10 cellular contexts compared by ENCODE assay signal in the genomic region with DNA sequence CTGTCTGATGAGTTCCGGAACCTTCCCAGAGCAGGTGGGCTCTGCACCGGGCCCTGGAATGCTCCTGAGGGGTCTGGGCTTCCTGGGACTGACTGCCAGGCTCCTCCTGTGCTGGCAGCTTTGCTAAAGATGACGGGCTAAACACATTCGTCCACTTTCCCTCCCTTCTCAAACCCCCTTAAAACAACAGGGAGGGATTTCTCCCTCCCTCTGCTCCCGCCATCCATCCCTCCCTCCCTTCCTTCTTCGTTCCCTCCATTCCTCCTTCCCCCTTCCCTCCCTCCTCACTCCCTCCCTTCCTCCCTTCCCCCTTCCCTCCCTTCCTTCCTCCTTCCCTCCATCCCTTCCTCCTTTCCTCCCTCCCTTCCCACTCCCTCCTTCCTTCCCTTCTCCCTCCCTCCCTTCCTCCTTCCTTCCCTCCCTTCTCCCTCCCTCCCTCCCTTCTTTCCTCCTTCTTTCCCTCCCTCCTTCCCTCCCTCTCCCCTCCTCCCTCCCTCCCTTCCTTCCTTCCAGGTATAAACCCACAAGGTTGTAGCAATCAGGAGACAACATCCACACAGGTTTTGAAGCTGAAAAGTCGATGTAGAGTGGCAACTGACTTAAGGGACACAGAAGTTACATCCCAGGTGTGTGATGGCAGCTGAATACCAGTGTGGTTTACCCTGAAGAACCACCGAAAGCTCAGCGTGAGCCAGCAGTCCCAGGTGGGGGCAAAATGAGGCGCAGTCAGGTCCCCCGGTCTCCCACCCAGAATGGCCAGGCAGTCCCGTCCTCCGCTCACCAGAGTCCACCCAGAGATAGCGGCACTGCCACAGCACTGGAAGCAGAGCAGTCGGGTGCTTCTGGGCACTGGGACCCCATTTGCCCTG. TPM values are rescaled to one million over a fixed set of nuclear protein-coding genes. Genes with fewer than 3 reads are reported as not detected.
A peak's percentile ranks its signal among the peaks of the same experiment; 100 is the strongest.
DNase-seq lines count a peak whose midpoint lies in the region; ATAC-seq and TF ChIP-seq lines count a peak whose summit lies in the region.
"Had no signal": no experiment of that assay in that cellular context is flagged by ENCODE, and none has a peak within 500 bp of the region (broad histone marks: within the 10 kb centered on the region; RNA-seq: fewer than 3 reads in every experiment).

No MANE protein-coding gene starts in this region.

- H3K9ac ChIP-seq in OCI-LY1 (ENCODE audit: low read length) = peak overlapping the region; percentile 88

- ATAC-seq in CD8-positive, alpha-beta T cell = no peak
- no peak for ATAC-seq in psoas muscle

- no peak overlapping the region for H3K4me3 Mint-ChIP-seq in CD8-positive, alpha-beta T cell

- POLR2A ChIA-PET in CD8-positive, alpha-beta T cell (lab: Charles Lee) = interaction anchor here (0.8 to 1.6 kb wide), 3 partner anchors 9 to 38 kb away, joined by 4 to 5 read pairs (median 5); a partner anchor contains a TSS

- no peaks in the 10 kb centered on the region for H3K79me2 ChIP-seq in OCI-LY1 (ENCODE audit: insufficient read depth, low read length)

- H3K27me3 Mint-ChIP-seq in CD8-positive, alpha-beta T cell (ENCODE audit: low read depth) = peaks cover 15% of the 10 kb centered on the region

- no peaks in the 10 kb centered on the region for H3K9me3 ChIP-seq in CD8-positive, alpha-beta T cell (ENCODE audit: low read length)
- no peaks in the 10 kb centered on the region for H3K9me3 ChIP-seq in OCI-LY1 (ENCODE audit: low read length)
- no peaks in the 10 kb centered on the region for H3K9me3 ChIP-seq in esophagus muscularis mucosa
- no peaks in the 10 kb centered on the region for H3K9me3 ChIP-seq in psoas muscle

- H3K9me2 ChIP-seq in OCI-LY1 (ENCODE audit: low read depth, low read length) = no peaks in the 10 kb centered on the region

- H3K4me1 Mint-ChIP-seq in CD8-positive, alpha-beta T cell (ENCODE audit: low read depth) = peaks cover 16% of the 10 kb centered on the region

- WGBS in esophagus muscularis mucosa = 38% methylated on average over 13 of the region's 15 CpGs
- 33 to 42% (median 35%) methylated on average over 14 to 15 of the region's 15 CpGs for WGBS in psoas muscle, 3 donors

- peaks cover 4% of the 10 kb centered on the region for H3K36me3 Mint-ChIP-seq in CD8-positive, alpha-beta T cell

- no peak overlapping the region for H3K27ac Mint-ChIP-seq in CD8-positive, alpha-beta T cell
- H3K27ac Mint-ChIP-seq: activated naive CD4-positive, alpha-beta T cell treated with anti-CD3 and anti-CD28 coated beads for 36 hours had no signal

- TF ChIP-seq EP300 in esophagus muscularis mucosa (IDR thresholded peaks at IDR 0.05) = no peak

- no peaks in the 10 kb centered on the region for H3K36me3 ChIP-seq in CD8-positive, alpha-beta T cell (ENCODE audit: insufficient read depth, low read length)
- H3K36me3 ChIP-seq in OCI-LY1 (ENCODE audit: insufficient read depth, low read length) (0 out of 2 replicates have a peak, but pooled peaks cover 5% of the 10 kb centered on the region), esophagus muscularis mucosa (peaks cover 0 to 23% (median 9%) of the 10 kb centered on the region in 4 donors), psoas muscle (ENCODE audit: insufficient read depth in 1 of 2, low read depth in 1 of 2) (peaks cover 0 to under 1% of the 10 kb centered on the region in 2 donors)

- H3K27me3 ChIP-seq in CD8-positive, alpha-beta T cell (ENCODE audit: insufficient read depth, low read length) = no peaks in the 10 kb centered on the region
- no peaks in the 10 kb centered on the region for H3K27me3 ChIP-seq in OCI-LY1 (ENCODE audit: insufficient read depth, low read length)
- peaks cover 0 to 39% (median 8%) of the 10 kb centered on the region in 4 donors for H3K27me3 ChIP-seq in esophagus muscularis mucosa
- peaks cover 0 to 21% (median 0%) of the 10 kb centered on the region in 3 donors for H3K27me3 ChIP-seq in psoas muscle (ENCODE audit: insufficient read depth in 3 of 3, low read length in 2 of 3)

- peak overlapping the region; percentile 81 for H3K4me2 ChIP-seq in OCI-LY1 (ENCODE audit: low read length)

- intact Hi-C loops in CD8-positive, alpha-beta T cell (cut with DNase I, micrococcal nuclease) = loop anchor here (2.0 to 5.0 kb wide), 3 partner anchors 34 to 89 kb away; a partner anchor contains a TSS
- intact Hi-C loops in esophagus muscularis mucosa (cut with DNase I) = loop anchor here (10.0 kb wide), 1 partner anchor 87 kb away; a partner anchor contains a TSS
- intact Hi-C loops in psoas muscle (cut with DNase I) = loop anchor here in 1 of 2 donors (5.0 kb wide), 1 partner anchor 41 kb away; a partner anchor contains a TSS

- no peak for DNase-seq in CD8-positive, alpha-beta T cell
- no peak for DNase-seq in esophagus muscularis mucosa (ENCODE audit: extremely low spot score)
- no peak for DNase-seq in psoas muscle
- DNase-seq in NCI-H2171 (lab: John Stamatoyannopoulos, UW) = no peak
- no peak for DNase-seq in inferior parietal cortex (ENCODE audit: extremely low spot score)
- no peak for DNase-seq in NCI-H446 treated with DMSO at 0.1 percent for 48 hours (lab: John Stamatoyannopoulos, UW)
- DNase-seq in NCI-H2029 treated with DMSO at 0.1 percent for 48 hours (lab: John Stamatoyannopoulos, UW) = no peak
- DNase-seq: occipital lobe had no signal

- no peaks in the 10 kb centered on the region for H3K9me3 Mint-ChIP-seq in CD8-positive, alpha-beta T cell
- H3K9me3 Mint-ChIP-seq: activated naive CD4-positive, alpha-beta T cell treated with anti-CD3 and anti-CD28 coated beads for 36 hours had no signal

- H3K27ac ChIP-seq in CD8-positive, alpha-beta T cell (ENCODE audit: low read depth, low read length) = no peak overlapping the region
- peak overlapping the region; percentile 99 for H3K27ac ChIP-seq in OCI-LY1 (ENCODE audit: low read depth, low read length, poor library complexity, severe bottlenecking)
- H3K27ac ChIP-seq in esophagus muscularis mucosa (replicated peaks in 1 of 4) = no peak overlapping the region
- H3K27ac ChIP-seq in psoas muscle = no peak overlapping the region

- H3K4me1 ChIP-seq in CD8-positive, alpha-beta T cell (ENCODE audit: insufficient read depth, low read length) = peaks cover 17% of the 10 kb centered on the region
- H3K4me1 ChIP-seq in OCI-LY1 (ENCODE audit: insufficient read depth, low read length, severe bottlenecking) = peaks cover 74% of the 10 kb centered on the region
- H3K4me1 ChIP-seq in esophagus muscularis mucosa = peaks cover 13 to 25% (median 17%) of the 10 kb centered on the region in 4 donors
- H3K4me1 ChIP-seq in psoas muscle = peaks cover 14% of the 10 kb centered on the region

- TF ChIP-seq CTCF in CD8-positive, alpha-beta T cell (IDR thresholded peaks at IDR 0.05) = no peak
- TF ChIP-seq CTCF in OCI-LY1 (IDR thresholded peaks at IDR 0.05; ENCODE audit: low read length) (no peak), esophagus muscularis mucosa (IDR thresholded peaks at IDR 0.05) (no peak), psoas muscle (IDR thresholded peaks at IDR 0.05) (no peak)

- H3F3A ChIP-seq in OCI-LY1 (ENCODE audit: insufficient read depth, low read length) = peaks cover 19% of the 10 kb centered on the region

- no peaks in the 10 kb centered on the region for H4K20me1 ChIP-seq in OCI-LY1 (ENCODE audit: insufficient read depth, low read length)

- CTCF ChIA-PET in CD8-positive, alpha-beta T cell (lab: Charles Lee) = interaction anchor here (0.8 to 4.1 kb wide), 9 partner anchors 8 to 91 kb away, joined by 4 to 18 read pairs (median 5); a partner anchor contains a TSS

- peak overlapping the region; percentile 28 for H3K4me3 ChIP-seq in CD8-positive, alpha-beta T cell (ENCODE audit: low read depth, low read length)
- H3K4me3 ChIP-seq in OCI-LY1 (ENCODE audit: low read depth, low read length, poor library complexity, severe bottlenecking) (peak overlapping the region; percentile 50), esophagus muscularis mucosa (peak overlapping the region in 3 of 4 donors; percentile 27 to 34 (median 33)), psoas muscle (peak overlapping the region; percentile 37)

- no peak for TF ChIP-seq POLR2A in esophagus muscularis mucosa (IDR thresholded peaks at IDR 0.05; ENCODE audit: low read depth)

- no peak overlapping the region for H2AFZ ChIP-seq in OCI-LY1 (ENCODE audit: low read length)

RNA-seq across cellular contexts. Expression of a gene that starts 18.7 kb away (rescaled TPM):
- total RNA-seq in CD8-positive, alpha-beta T cell = under 1 TPM in 1 of 2 experiments, not detected in 1; 0.05 TPM
- total RNA-seq in esophagus muscularis mucosa (1 to 10 TPM; 1.2 to 7.1 (median 3.6) TPM), psoas muscle (1 to 10 TPM; 1.4 to 2.2 (median 1.8) TPM)
- under 1 TPM; 0.53 to 0.65 (median 0.56) TPM for polyA plus RNA-seq in psoas muscle

RNA-seq across cellular contexts. Expression of a gene that starts 38.5 kb away (rescaled TPM):
- 10 to 100 TPM; 15.3 to 16.5 TPM for total RNA-seq in CD8-positive, alpha-beta T cell
- 10 to 100 TPM; 15.2 to 33.7 (median 21.5) TPM for total RNA-seq in esophagus muscularis mucosa
- 10 to 100 TPM in 3 of 4 donors, 1 to 10 TPM in 1; 9.7 to 22.1 (median 17.3) TPM for total RNA-seq in psoas muscle
- 10 to 100 TPM; 10.4 to 17.4 (median 12.8) TPM for polyA plus RNA-seq in psoas muscle
